15 cellular contexts compared by ENCODE assay signal in genomic region chr11:99937330-99937729, GRCh38.
"Had no signal": no experiment of that assay in that cellular context is flagged by ENCODE, and none has a peak within 500 bp of the region (broad histone marks: within the 10 kb centered on the region; RNA-seq: fewer than 3 reads in every experiment).

No MANE protein-coding gene starts in this region.

- ATAC-seq: activated CD4-positive, CD25-positive, alpha-beta regulatory T cell treated with anti-CD3 and anti-CD28 coated beads, Interleukin-2, amount 50 U/mL, for 24 hours; left lobe of liver; natural killer cell; psoas muscle had no signal

- H3K27ac ChIP-seq: breast epithelium, esophagus muscularis mucosa, psoas muscle had no signal

- DNase-seq: activated CD4-positive, alpha-beta T cell treated with anti-CD3 and anti-CD28 coated beads, Interleukin-2, amount 50 U/mL, for 4 hours; activated gamma-delta T cell treated with Interleukin-2 at 50 U/mL for 16 hours; activated naive CD8-positive, alpha-beta T cell treated with anti-CD3 and anti-CD28 coated beads for 36 hours; activated T-cell treated with anti-CD3 and anti-CD28 coated beads, Interleukin-2, amount 50 U/mL, for 24 hours; anterior cingulate cortex; immature natural killer cell; mammary epithelial cell; natural killer cell; psoas muscle; stimulated activated CD4-positive, alpha-beta T cell treated with anti-CD3 and anti-CD28 coated beads, Interleukin-15, amount 100 ng/mL, for 24 hours; stimulated activated CD4-positive, alpha-beta T cell treated with anti-CD3 and anti-CD28 coated beads, Interleukin-4, amount 100 ng/mL, for 24 hours had no signal

- H3K27me3 ChIP-seq: breast epithelium, esophagus muscularis mucosa had no signal

- H3K36me3 ChIP-seq: breast epithelium, esophagus muscularis mucosa had no signal

- H3K4me1 ChIP-seq: breast epithelium, esophagus muscularis mucosa, psoas muscle had no signal

- H3K9me3 ChIP-seq: breast epithelium, esophagus muscularis mucosa, psoas muscle had no signal

- H3K4me3 ChIP-seq: breast epithelium, esophagus muscularis mucosa, psoas muscle had no signal
